Comparison of ENCODE assay signal across 20 cellular contexts in the genomic region with DNA sequence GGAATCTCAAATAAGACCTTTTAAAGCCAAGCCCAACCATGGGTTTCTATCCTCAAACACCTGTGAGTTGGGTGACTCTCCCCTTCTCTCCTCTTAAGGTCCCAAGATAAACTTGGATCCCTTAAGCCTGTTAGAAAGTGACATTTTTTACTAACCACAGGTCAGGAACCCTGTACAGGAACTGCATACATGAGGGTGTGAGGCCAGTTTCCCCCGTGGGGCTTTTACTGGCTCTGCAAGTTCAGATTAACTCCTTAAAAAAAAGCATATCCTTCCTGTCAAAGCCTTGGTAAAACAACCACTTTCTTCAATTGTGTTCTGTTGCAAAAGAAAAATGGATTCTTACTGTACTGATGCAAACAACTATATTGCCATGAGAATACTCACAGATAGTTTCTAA.
"Had no signal": no experiment of that assay in that cellular context is flagged by ENCODE, and none has a peak within 500 bp of the region (broad histone marks: within the 10 kb centered on the region; RNA-seq: fewer than 3 reads in every experiment).

No MANE protein-coding gene starts in this region.

- H2AFZ ChIP-seq: hepatocyte had no signal

- H3K36me3 Mint-ChIP-seq: memory B cell had no signal

- ATAC-seq: activated CD4-positive, CD25-positive, alpha-beta regulatory T cell treated with anti-CD3 and anti-CD28 coated beads, Interleukin-2, amount 50 U/mL, for 24 hours; right cardiac atrium had no signal

- H3K4me1 Mint-ChIP-seq: activated CD4-positive, alpha-beta T cell treated with anti-CD3 and anti-CD28 coated beads, Interleukin-2, amount 10 ng/mL, durations not matched to agents 7 days and 5 days; memory B cell; neural crest cell had no signal

- H3K4me1 ChIP-seq: breast epithelium, esophagus squamous epithelium, prostate gland, transverse colon, uterus had no signal

- H3K27me3 ChIP-seq: breast epithelium, esophagus squamous epithelium, hepatocyte, transverse colon, uterus had no signal

- H3K27ac ChIP-seq: breast epithelium, esophagus squamous epithelium, hepatocyte, prostate gland, skin epidermis, transverse colon, uterus had no signal

- H3K27ac Mint-ChIP-seq: activated CD4-positive, alpha-beta T cell treated with anti-CD3 and anti-CD28 coated beads, Interleukin-2, amount 10 ng/mL, durations not matched to agents 7 days and 5 days; memory B cell; stimulated activated naive CD8-positive, alpha-beta T cell treated with anti-CD3 and anti-CD28 coated beads, Interleukin-15, Interleukin-2, amounts not matched to agents 100 ng/mL and 50 ng/mL, for 24 hours had no signal

- H3K36me3 ChIP-seq: breast epithelium, esophagus squamous epithelium, prostate gland, transverse colon, uterus had no signal

- H3K4me3 ChIP-seq: breast epithelium, esophagus squamous epithelium, hepatocyte, prostate gland, skin epidermis, transverse colon, uterus had no signal

- DNase-seq: activated CD4-positive, alpha-beta T cell treated with anti-CD3 and anti-CD28 coated beads, Interleukin-2, amount 10 ng/mL, durations not matched to agents 7 days and 5 days; activated CD8-positive, alpha-beta memory T cell treated with anti-CD3 and anti-CD28 coated beads, Interleukin-2, amount 50 U/mL, for 48 hours; activated effector memory CD4-positive, alpha-beta T cell treated with anti-CD3 and anti-CD28 coated beads, Interleukin-2, amount 50 U/mL, for 16 hours; activated naive CD4-positive, alpha-beta T cell treated with anti-CD3 and anti-CD28 coated beads, Interleukin-2, amount 50 U/mL, for 16 hours; activated T-cell treated with anti-CD3 and anti-CD28 coated beads, Interleukin-2, amount 50 U/mL, for 48 hours; effector CD4-positive, alpha-beta T cell; esophagus squamous epithelium; right cardiac atrium; stimulated activated CD4-positive, alpha-beta T cell treated with anti-CD3 and anti-CD28 coated beads, Interleukin-2, amount 100 ng/mL, for 48 hours; transverse colon; uterus had no signal

- H3K79me2 ChIP-seq: hepatocyte had no signal

- FAIRE-seq: astrocyte had no signal

- H3K9me3 ChIP-seq: breast epithelium, prostate gland, uterus had no signal

- H3K27me3 Mint-ChIP-seq: activated CD4-positive, alpha-beta T cell treated with anti-CD3 and anti-CD28 coated beads, Interleukin-2, amount 10 ng/mL, durations not matched to agents 7 days and 5 days; memory B cell; stimulated activated naive CD8-positive, alpha-beta T cell treated with anti-CD3 and anti-CD28 coated beads, Interleukin-15, Interleukin-2, amounts not matched to agents 100 ng/mL and 50 ng/mL, for 24 hours had no signal

- H3K4me3 Mint-ChIP-seq: activated CD4-positive, alpha-beta T cell treated with anti-CD3 and anti-CD28 coated beads, Interleukin-2, amount 10 ng/mL, durations not matched to agents 7 days and 5 days; memory B cell; neural crest cell; stimulated activated naive CD8-positive, alpha-beta T cell treated with anti-CD3 and anti-CD28 coated beads, Interleukin-15, Interleukin-2, amounts not matched to agents 100 ng/mL and 50 ng/mL, for 24 hours had no signal

- H3K4me2 ChIP-seq: hepatocyte had no signal
